20 cellular contexts compared by ENCODE assay signal in genomic region chr17:15038656-15039055, GRCh38.
A peak's percentile ranks its signal among the peaks of the same experiment; 100 is the strongest.
DNase-seq lines count a peak whose midpoint lies in the region; ATAC-seq and TF ChIP-seq lines count a peak whose summit lies in the region.
"Had no signal": no experiment of that assay in that cellular context is flagged by ENCODE, and none has a peak within 500 bp of the region (broad histone marks: within the 10 kb centered on the region; RNA-seq: fewer than 3 reads in every experiment).

No MANE protein-coding gene starts in this region.

- intact Hi-C loops in sciatic nerve (cut with DNase I): no loop called here

- TF ChIP-seq POLR2A in GM18505 (IDR thresholded peaks at IDR 0.05; ENCODE audit: borderline replicate concordance, extremely low read depth, insufficient read depth, insufficient read length): no peak

- H3K27ac ChIP-seq in substantia nigra (ENCODE audit: low read depth, low read length, poor library complexity, severe bottlenecking): no peak overlapping the region
- H3K27ac ChIP-seq: ascending aorta; BLaER1 treated with 17β-estradiol and CSF1 and Interleukin-3, amounts not matched to agents 10 nM and 100 nM; gastrocnemius medialis; neutrophil; sigmoid colon had no signal

- DNase-seq in EL: peak; percentile 64
- peak; percentile 6 for DNase-seq in NOMO-1 treated with dmso at 0.1 percent for 144 hours (lab: John Stamatoyannopoulos, UW; ENCODE audit: unreplicated experiment)
- no peak for DNase-seq in sciatic nerve (ENCODE audit: low spot score)
- no peak for DNase-seq in substantia nigra (lab: John Stamatoyannopoulos, UW)
- DNase-seq in NCI-H146 (lab: John Stamatoyannopoulos, UW): no peak
- no peak for DNase-seq in activated CD4-positive, alpha-beta T cell treated with anti-CD3 and anti-CD28 coated beads for 4 hours
- DNase-seq: activated B cell treated with CpG ODN at 0.5 μM for 24 hours; activated effector memory CD4-positive, alpha-beta T cell treated with anti-CD3 and anti-CD28 coated beads, Interleukin-2, amount 50 U/mL, for 16 hours; DMS153; gastrocnemius medialis; NCI-H1436; NCI-H446 treated with DMSO at 0.1 percent for 48 hours; sigmoid colon; SW 1271 had no signal

- ATAC-seq in esophagus mucosa (peak; percentile 86), sciatic nerve (peak; percentile 67), GM18505 (IDR thresholded peaks at IDR 0.05; ENCODE audit: unreplicated experiment) (no peak)
- ATAC-seq: gastrocnemius medialis, HCT116 had no signal

Comparison
In these comparisons a context has a peak if more than half of its experiments do, and no peak if none do; other contexts are left out.
1. DNase-seq: peak in EL (single experiment) and NOMO-1 treated with dmso at 0.1 percent for 144 hours (single experiment); none in sciatic nerve (single experiment), substantia nigra (0 of 49), NCI-H146 (single experiment) and activated CD4-positive, alpha-beta T cell treated with anti-CD3 and anti-CD28 coated beads for 4 hours (0 of 2).